ENCODE assay signal across 1 cellular context in the genomic region with DNA sequence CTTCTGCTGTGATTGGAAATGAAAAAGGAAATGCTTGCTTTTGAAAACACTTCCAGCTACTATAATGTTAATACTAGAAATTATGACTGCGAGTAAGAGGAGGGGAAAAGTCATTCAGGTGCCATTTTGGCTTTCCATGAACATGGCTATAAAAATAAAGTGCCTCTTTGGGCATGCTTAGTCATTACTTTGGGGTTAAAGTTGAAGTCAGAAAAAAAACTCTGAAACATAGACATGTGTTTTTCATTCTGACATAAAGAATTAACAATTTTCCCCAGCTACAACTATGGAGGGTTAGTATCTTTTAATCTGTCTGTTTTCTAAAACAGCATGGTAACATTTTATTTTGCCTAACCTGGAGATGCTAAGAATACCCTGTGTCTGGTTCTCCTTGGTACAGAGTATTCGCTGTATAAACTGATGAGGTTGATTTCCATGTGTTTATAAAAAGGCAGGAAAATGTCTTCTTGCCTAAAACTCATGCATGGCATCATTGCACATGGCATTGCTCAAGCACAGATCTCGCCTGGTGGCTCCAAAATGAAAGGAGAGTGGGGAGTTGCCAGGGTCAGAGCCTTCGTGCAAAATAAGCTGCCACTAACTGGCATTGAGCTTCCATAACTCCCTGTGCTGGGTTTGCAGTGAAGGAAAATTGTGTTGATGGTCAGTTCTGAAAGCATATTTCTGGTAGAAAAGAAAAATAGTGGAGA.
TF ChIP-seq lines count a peak whose summit lies in the region.

No MANE protein-coding gene starts in this region.

TF ChIP-seq in GM23338, 12 proteins besides CTCF, POLR2A, EP300 and RAD21 (continued from another document):
- TF ChIP-seq, protein P1, sequence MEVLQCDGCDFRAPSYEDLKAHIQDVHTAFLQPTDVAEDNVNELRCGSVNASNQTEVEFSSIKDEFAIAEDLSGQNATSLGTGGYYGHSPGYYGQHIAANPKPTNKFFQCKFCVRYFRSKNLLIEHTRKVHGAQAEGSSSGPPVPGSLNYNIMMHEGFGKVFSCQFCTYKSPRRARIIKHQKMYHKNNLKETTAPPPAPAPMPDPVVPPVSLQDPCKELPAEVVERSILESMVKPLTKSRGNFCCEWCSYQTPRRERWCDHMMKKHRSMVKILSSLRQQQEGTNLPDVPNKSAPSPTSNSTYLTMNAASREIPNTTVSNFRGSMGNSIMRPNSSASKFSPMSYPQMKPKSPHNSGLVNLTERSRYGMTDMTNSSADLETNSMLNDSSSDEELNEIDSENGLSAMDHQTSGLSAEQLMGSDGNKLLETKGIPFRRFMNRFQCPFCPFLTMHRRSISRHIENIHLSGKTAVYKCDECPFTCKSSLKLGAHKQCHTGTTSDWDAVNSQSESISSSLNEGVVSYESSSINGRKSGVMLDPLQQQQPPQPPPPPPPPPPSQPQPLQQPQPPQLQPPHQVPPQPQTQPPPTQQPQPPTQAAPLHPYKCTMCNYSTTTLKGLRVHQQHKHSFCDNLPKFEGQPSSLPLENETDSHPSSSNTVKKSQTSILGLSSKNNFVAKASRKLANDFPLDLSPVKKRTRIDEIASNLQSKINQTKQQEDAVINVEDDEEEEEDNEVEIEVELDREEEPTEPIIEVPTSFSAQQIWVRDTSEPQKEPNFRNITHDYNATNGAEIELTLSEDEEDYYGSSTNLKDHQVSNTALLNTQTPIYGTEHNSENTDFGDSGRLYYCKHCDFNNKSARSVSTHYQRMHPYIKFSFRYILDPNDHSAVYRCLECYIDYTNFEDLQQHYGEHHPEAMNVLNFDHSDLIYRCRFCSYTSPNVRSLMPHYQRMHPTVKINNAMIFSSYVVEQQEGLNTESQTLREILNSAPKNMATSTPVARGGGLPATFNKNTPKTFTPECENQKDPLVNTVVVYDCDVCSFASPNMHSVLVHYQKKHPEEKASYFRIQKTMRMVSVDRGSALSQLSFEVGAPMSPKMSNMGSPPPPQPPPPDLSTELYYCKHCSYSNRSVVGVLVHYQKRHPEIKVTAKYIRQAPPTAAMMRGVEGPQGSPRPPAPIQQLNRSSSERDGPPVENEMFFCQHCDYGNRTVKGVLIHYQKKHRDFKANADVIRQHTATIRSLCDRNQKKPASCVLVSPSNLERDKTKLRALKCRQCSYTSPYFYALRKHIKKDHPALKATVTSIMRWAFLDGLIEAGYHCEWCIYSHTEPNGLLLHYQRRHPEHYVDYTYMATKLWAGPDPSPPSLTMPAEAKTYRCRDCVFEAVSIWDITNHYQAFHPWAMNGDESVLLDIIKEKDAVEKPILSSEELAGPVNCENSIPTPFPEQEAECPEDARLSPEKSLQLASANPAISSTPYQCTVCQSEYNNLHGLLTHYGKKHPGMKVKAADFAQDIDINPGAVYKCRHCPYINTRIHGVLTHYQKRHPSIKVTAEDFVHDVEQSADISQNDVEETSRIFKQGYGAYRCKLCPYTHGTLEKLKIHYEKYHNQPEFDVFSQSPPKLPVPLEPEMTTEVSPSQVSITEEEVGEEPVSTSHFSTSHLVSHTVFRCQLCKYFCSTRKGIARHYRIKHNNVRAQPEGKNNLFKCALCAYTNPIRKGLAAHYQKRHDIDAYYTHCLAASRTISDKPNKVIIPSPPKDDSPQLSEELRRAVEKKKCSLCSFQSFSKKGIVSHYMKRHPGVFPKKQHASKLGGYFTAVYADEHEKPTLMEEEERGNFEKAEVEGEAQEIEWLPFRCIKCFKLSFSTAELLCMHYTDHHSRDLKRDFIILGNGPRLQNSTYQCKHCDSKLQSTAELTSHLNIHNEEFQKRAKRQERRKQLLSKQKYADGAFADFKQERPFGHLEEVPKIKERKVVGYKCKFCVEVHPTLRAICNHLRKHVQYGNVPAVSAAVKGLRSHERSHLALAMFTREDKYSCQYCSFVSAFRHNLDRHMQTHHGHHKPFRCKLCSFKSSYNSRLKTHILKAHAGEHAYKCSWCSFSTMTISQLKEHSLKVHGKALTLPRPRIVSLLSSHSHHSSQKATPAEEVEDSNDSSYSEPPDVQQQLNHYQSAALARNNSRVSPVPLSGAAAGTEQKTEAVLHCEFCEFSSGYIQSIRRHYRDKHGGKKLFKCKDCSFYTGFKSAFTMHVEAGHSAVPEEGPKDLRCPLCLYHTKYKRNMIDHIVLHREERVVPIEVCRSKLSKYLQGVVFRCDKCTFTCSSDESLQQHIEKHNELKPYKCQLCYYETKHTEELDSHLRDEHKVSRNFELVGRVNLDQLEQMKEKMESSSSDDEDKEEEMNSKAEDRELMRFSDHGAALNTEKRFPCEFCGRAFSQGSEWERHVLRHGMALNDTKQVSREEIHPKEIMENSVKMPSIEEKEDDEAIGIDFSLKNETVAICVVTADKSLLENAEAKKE (CRISPR knock-in tag; IDR thresholded peaks at IDR 0.05): no peak
- TF ChIP-seq EZH2phosphoT487 (IDR thresholded peaks at IDR 0.05; ENCODE audit: unreplicated experiment): no peak
- TF ChIP-seq CREB1 (CRISPR knock-in tag; IDR thresholded peaks at IDR 0.05; ENCODE audit: low read depth): no peak
- TF ChIP-seq, protein P2, sequence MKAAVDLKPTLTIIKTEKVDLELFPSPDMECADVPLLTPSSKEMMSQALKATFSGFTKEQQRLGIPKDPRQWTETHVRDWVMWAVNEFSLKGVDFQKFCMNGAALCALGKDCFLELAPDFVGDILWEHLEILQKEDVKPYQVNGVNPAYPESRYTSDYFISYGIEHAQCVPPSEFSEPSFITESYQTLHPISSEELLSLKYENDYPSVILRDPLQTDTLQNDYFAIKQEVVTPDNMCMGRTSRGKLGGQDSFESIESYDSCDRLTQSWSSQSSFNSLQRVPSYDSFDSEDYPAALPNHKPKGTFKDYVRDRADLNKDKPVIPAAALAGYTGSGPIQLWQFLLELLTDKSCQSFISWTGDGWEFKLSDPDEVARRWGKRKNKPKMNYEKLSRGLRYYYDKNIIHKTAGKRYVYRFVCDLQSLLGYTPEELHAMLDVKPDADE (IDR thresholded peaks at IDR 0.05): no peak
